ENCODE assay signal across 32 cellular contexts in the genomic region with DNA sequence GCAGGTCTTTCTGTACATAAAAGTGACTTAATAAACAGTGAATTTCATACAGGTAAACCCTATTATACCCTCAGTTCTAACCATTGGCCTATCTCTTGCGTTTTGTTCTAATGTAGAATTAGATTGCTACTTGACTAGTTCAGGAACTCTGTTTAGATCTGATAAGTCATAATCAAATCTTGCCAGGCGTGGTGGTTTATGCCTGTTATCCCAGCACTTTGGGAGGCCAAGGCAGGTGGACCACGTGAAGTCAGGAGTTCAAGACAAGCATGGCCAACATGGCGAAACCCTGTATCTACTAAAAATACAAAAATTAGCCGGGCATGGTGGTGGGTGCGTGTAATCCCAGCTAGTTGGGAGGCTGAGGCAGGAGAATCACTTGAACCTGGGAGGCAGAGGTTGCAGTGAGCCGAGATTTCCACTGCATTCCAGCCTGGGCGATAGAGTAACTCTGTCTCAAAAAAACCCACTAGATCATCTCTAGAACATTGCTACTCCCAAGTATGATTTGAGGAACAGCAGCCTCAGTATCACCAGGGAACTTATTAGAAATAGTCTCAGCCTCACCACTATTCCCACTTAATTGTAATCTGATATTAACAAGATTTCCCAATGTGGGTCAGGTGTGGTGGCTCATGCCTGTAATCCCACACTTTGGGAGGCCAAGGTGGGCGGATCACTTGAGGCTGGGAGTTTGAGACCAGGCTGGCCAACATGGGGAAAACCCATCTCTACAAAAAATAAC. TPM values are rescaled to one million over a fixed set of nuclear protein-coding genes. Genes with fewer than 3 reads are reported as not detected.
DNase-seq lines count a peak whose midpoint lies in the region; ATAC-seq and TF ChIP-seq lines count a peak whose summit lies in the region.
"Had no signal": no experiment of that assay in that cellular context is flagged by ENCODE, and none has a peak within 500 bp of the region (broad histone marks: within the 10 kb centered on the region; RNA-seq: fewer than 3 reads in every experiment).

No MANE protein-coding gene starts in this region.

- peaks cover 10% of the 10 kb centered on the region; the same call in 1 of the 2 replicates for H3K27me3 Mint-ChIP-seq in HFFc6 (ENCODE audit: insufficient read depth)
- H3K27me3 Mint-ChIP-seq in central memory CD8-positive, alpha-beta T cell: no peaks in the 10 kb centered on the region
- no peaks in the 10 kb centered on the region for H3K27me3 Mint-ChIP-seq in osteocyte (ENCODE audit: unreplicated experiment)
- H3K27me3 Mint-ChIP-seq: CD4-positive, alpha-beta T cell had no signal

- peaks cover 15% of the 10 kb centered on the region for H3K4me1 Mint-ChIP-seq in HFFc6 (ENCODE audit: low read depth)
- H3K4me1 Mint-ChIP-seq in central memory CD8-positive, alpha-beta T cell: no peaks in the 10 kb centered on the region
- H3K4me1 Mint-ChIP-seq in osteocyte (ENCODE audit: unreplicated experiment): no peaks in the 10 kb centered on the region
- H3K4me1 Mint-ChIP-seq: GM23338 had no signal

- H3K4me3 ChIP-seq in foreskin fibroblast (ENCODE audit: low read depth in 1 of 2, low read length in 2 of 2): no peak overlapping the region
- H3K4me3 ChIP-seq: colonic mucosa, GM23338, left lung, MG63, stomach, thyroid gland, vagina had no signal

- H3K9me3 Mint-ChIP-seq in HFFc6 (no peaks in the 10 kb centered on the region), osteocyte (ENCODE audit: unreplicated experiment) (no peaks in the 10 kb centered on the region)
- H3K9me3 Mint-ChIP-seq in central memory CD8-positive, alpha-beta T cell: no peaks in the 10 kb centered on the region
- H3K9me3 Mint-ChIP-seq: activated naive CD4-positive, alpha-beta T cell treated with anti-CD3 and anti-CD28 coated beads, Interleukin-2, amount 50 U/mL, for 72 hours; CD4-positive, alpha-beta T cell; GM23338 had no signal

- H3K4me3 Mint-ChIP-seq in HFFc6 (no peak overlapping the region), osteocyte (ENCODE audit: unreplicated experiment) (no peak overlapping the region)
- H3K4me3 Mint-ChIP-seq in central memory CD8-positive, alpha-beta T cell: no peak overlapping the region
- H3K4me3 Mint-ChIP-seq: CD4-positive, alpha-beta T cell; GM23338 had no signal

- peak; percentile 14 for DNase-seq in activated effector memory CD4-positive, alpha-beta T cell treated with anti-CD3 and anti-CD28 coated beads, Interleukin-2, amount 50 U/mL, for 16 hours
- DNase-seq in activated effector memory CD4-positive, alpha-beta T cell treated with Interleukin-2 at 50 U/mL for 16 hours: no peak
- DNase-seq in HFFc6: no peak
- DNase-seq in central memory CD8-positive, alpha-beta T cell (ENCODE audit: low spot score in 2 of 2): no peak
- DNase-seq in osteocyte (ENCODE audit: extremely low spot score, unreplicated experiment): no peak
- DNase-seq in globus pallidus (ENCODE audit: low spot score): no peak
- DNase-seq in NCI-H2171 treated with DMSO at 0.1 percent for 48 hours (lab: John Stamatoyannopoulos, UW): no peak
- DNase-seq in foreskin fibroblast: no peak
- DNase-seq: activated CD4-positive, alpha-beta T cell treated with anti-CD3 and anti-CD28 coated beads for 48 hours; AML-193; anterior cingulate cortex; CD4-positive, alpha-beta T cell; colonic mucosa; effector CD8-positive, alpha-beta T cell; head of caudate nucleus; KBM-7; mesendoderm; MG63; NCI-H1105; NCI-H187 treated with DMSO at 0.1 percent for 48 hours; NCI-H524; SK-N-SH; stimulated activated CD8-positive, alpha-beta memory T cell treated with anti-CD3 and anti-CD28 coated beads, Interleukin-4, amount 100 ng/mL, for 48 hours; stomach; T-helper 2 cell; thyroid gland had no signal

- H3K27ac Mint-ChIP-seq in HFFc6: peak overlapping the region; percentile 21; the same call in 1 of the 2 replicates
- H3K27ac Mint-ChIP-seq in central memory CD8-positive, alpha-beta T cell (ENCODE audit: low read depth): peak overlapping the region; percentile 19
- peak overlapping the region; percentile 4 for H3K27ac Mint-ChIP-seq in osteocyte (ENCODE audit: unreplicated experiment)
- H3K27ac Mint-ChIP-seq: CD4-positive, alpha-beta T cell; GM23338 had no signal

- no peak for ATAC-seq in central memory CD8-positive, alpha-beta T cell (replicated peaks; ENCODE audit: extremely low read depth, poor library complexity, severe bottlenecking)
- ATAC-seq: activated naive CD4-positive, alpha-beta T cell treated with anti-CD3 and anti-CD28 coated beads, Interleukin-2, amount 50 U/mL, for 72 hours; GM23338; left lung; sciatic nerve had no signal

- H3K36me3 Mint-ChIP-seq in HFFc6 (ENCODE audit: low read depth) (peaks cover 20% of the 10 kb centered on the region), osteocyte (ENCODE audit: unreplicated experiment) (peaks cover 17% of the 10 kb centered on the region)
- H3K36me3 Mint-ChIP-seq in central memory CD8-positive, alpha-beta T cell (ENCODE audit: insufficient read depth): peaks cover 15% of the 10 kb centered on the region

- TF ChIP-seq CTCF in HFFc6 (IDR thresholded peaks at IDR 0.05): no peak
- no peak for TF ChIP-seq CTCF in osteocyte (IDR thresholded peaks at IDR 0.05)
- no peak for TF ChIP-seq CTCF in foreskin fibroblast (IDR thresholded peaks at IDR 0.05; ENCODE audit: low read depth, low read length)

RNA-seq across cellular contexts. Expression of gene GTPBP2, which starts 12.2 kb away (rescaled TPM):
- total RNA-seq in HFFc6 (2021; fragmentation: NEBNext Ultra II Directional; extraction: Animal tissue kit (Norgen Biotek cat#: 25700)): 10 to 100 TPM; 35.6 to 47.7 (median 41.0) TPM
- total RNA-seq in osteocyte: 84.9 and 86.4 TPM in 2 replicates

RNA-seq across cellular contexts. Expression of gene MAD2L1BP, which starts 18.7 kb away (rescaled TPM):
- total RNA-seq in HFFc6 (2021; fragmentation: NEBNext Ultra II Directional; extraction: Animal tissue kit (Norgen Biotek cat#: 25700)): 10 to 100 TPM; 23.6 to 26.7 (median 26.4) TPM
- 24.2 and 27.5 TPM in 2 replicates for total RNA-seq in osteocyte

RNA-seq across cellular contexts. Expression of gene RSPH9, which starts 27.9 kb away (rescaled TPM):
- total RNA-seq in HFFc6 (2021; fragmentation: NEBNext Ultra II Directional; extraction: Animal tissue kit (Norgen Biotek cat#: 25700)): under 1 TPM in 5 of 6 experiments, not detected in 1; 0.09 to 0.60 (median 0.30) TPM
- total RNA-seq in osteocyte: 0.16 and 0.26 TPM in 2 replicates
- total RNA-seq: activated CD8-positive, alpha-beta memory T cell treated with anti-CD3 and anti-CD28 coated beads for 36 hours; CD4-positive, alpha-beta T cell; colonic mucosa had no signal

RNA-seq across cellular contexts. Expression of gene POLH, which starts 40.9 kb away (rescaled TPM):
- total RNA-seq in HFFc6 (2021; fragmentation: NEBNext Ultra II Directional; extraction: Animal tissue kit (Norgen Biotek cat#: 25700)): 10 to 100 TPM; 31.4 to 39.8 (median 37.3) TPM
- total RNA-seq in osteocyte: 27.7 and 28.2 TPM in 2 replicates

RNA-seq across cellular contexts. Expression of gene XPO5, which starts 41.1 kb away (rescaled TPM):
- total RNA-seq in HFFc6 (2021; fragmentation: NEBNext Ultra II Directional; extraction: Animal tissue kit (Norgen Biotek cat#: 25700)): 10 to 100 TPM; 30.5 to 41.1 (median 35.6) TPM
- total RNA-seq in osteocyte: 35.0 and 38.7 TPM in 2 replicates
